In genomic region chr14:20652996-20653975, GRCh38 we compare ENCODE assay signal across 7 cellular contexts. TPM values are rescaled to one million over a fixed set of nuclear protein-coding genes. Genes with fewer than 3 reads are reported as not detected.
A peak's percentile ranks its signal among the peaks of the same experiment; 100 is the strongest.
DNase-seq lines count a peak whose midpoint lies in the region; ATAC-seq, FAIRE-seq and TF ChIP-seq lines count a peak whose summit lies in the region.

No MANE protein-coding gene starts in this region.

- ATAC-seq in pancreas (peak in 3 of 4 donors; percentile 35 to 64 (median 36)), HG03108 (IDR thresholded peaks at IDR 0.05; ENCODE audit: unreplicated experiment) (no peak), HG03439 (IDR thresholded peaks at IDR 0.05; ENCODE audit: unreplicated experiment) (no peak)

- H3K27me3 ChIP-seq in H7 (ENCODE audit: control insufficient read depth, insufficient read depth, low read length) (peaks cover 25% of the 10 kb centered on the region), pancreas (peaks cover 0 to 26% (median 0%) of the 10 kb centered on the region in 4 donors)

- no peaks in the 10 kb centered on the region for H3K9me3 ChIP-seq in SK-N-MC (ENCODE audit: low read depth, low read length)
- H3K9me3 ChIP-seq in pancreas: no peaks in the 10 kb centered on the region

- H3K9ac ChIP-seq in SK-N-MC (ENCODE audit: insufficient read length): no peak overlapping the region

- DNase-seq in H7: peak; percentile 76
- no peak for DNase-seq in SK-N-MC (ENCODE audit: low read depth, low spot score)
- DNase-seq in coronary artery (ENCODE audit: low spot score): peak; percentile 36
- DNase-seq in pancreas: peak in 1 of 6 donors; percentile 52
- no peak for DNase-seq in NCI-H1436 treated with DMSO at 0.1 percent for 48 hours (lab: John Stamatoyannopoulos, UW)

- 4 to 6% methylated on average over 36 to 39 of the region's 39 CpGs for WGBS in pancreas, 2 donors

- no peak for FAIRE-seq in pancreas (lab: Jason Lieb, UNC)

- H3K36me3 ChIP-seq in H7 (replicated peaks; ENCODE audit: control insufficient read depth, insufficient read depth, low read length): no peaks in the 10 kb centered on the region
- no peaks in the 10 kb centered on the region for H3K36me3 ChIP-seq in SK-N-MC (ENCODE audit: insufficient read depth, low read length)
- no peaks in the 10 kb centered on the region for H3K36me3 ChIP-seq in pancreas

- TF ChIP-seq CTCF in coronary artery (IDR thresholded peaks at IDR 0.05) (no peak), pancreas (IDR thresholded peaks at IDR 0.05) (no peak)

- peaks cover 0 to 5% (median 0%) of the 10 kb centered on the region in 3 donors for H3K4me1 ChIP-seq in pancreas

- H3K4me3 ChIP-seq in H7 (ENCODE audit: insufficient read depth, low read depth, low read length) (peak overlapping the region; percentile 82), SK-N-MC (0 out of 2 replicates have a peak overlapping the region, but pooled peaks have one; percentile 23), coronary artery (peak overlapping the region; percentile 23), pancreas (no peak overlapping the region)

- intact Hi-C loops in pancreas (cut with DNase I): no loop called here

- H3K27ac ChIP-seq in SK-N-MC (no peak overlapping the region), coronary artery (no peak overlapping the region), pancreas (no peak overlapping the region)

RNA-seq across cellular contexts. Expression of gene OR6S1, which starts 11.8 kb away (rescaled TPM):
- not detected in 2 replicates for total RNA-seq in H7 (2014; rRNA removed; shearing (Covaris generic))
- total RNA-seq in pancreas: not detected
- not detected for polyA plus RNA-seq in pancreas

RNA-seq across cellular contexts. Expression of gene RNASE4, which starts 31.1 kb away (rescaled TPM):
- 15.8 and 20.5 TPM in 2 replicates for total RNA-seq in H7 (2014; rRNA removed; shearing (Covaris generic))
- total RNA-seq in pancreas: 10 to 100 TPM; 13.6 to 26.7 (median 15.4) TPM
- polyA plus RNA-seq in pancreas: 10 to 100 TPM in 1 of 2 donors, 1 to 10 TPM in 1; 9.6 to 24.7 TPM

RNA-seq across cellular contexts. Expression of gene ANG, which starts 35.3 kb away (rescaled TPM):
- 19.4 and 23.5 TPM in 2 replicates for total RNA-seq in H7 (2014; rRNA removed; shearing (Covaris generic))
- 10 to 100 TPM in 5 of 6 donors, 1 to 10 TPM in 1; 9.8 to 16.0 (median 13.3) TPM for total RNA-seq in pancreas
- polyA plus RNA-seq in pancreas: 10 to 100 TPM; 11.8 to 14.7 TPM

Comparison
In these comparisons a context has a peak if more than half of its experiments do, and no peak if none do; other contexts are left out.
1. DNase-seq: peak in H7 (single experiment) and coronary artery (single experiment); none in SK-N-MC (single experiment) and NCI-H1436 treated with DMSO at 0.1 percent for 48 hours (single experiment).
2. H3K4me3 ChIP-seq: peak in H7 (single experiment), SK-N-MC (single experiment) and coronary artery (single experiment); none in pancreas (0 of 4).
3. ATAC-seq: peak in pancreas (3 of 4); none in HG03108 (single experiment) and HG03439 (single experiment).